10 cellular contexts compared by ENCODE assay signal in the genomic region with DNA sequence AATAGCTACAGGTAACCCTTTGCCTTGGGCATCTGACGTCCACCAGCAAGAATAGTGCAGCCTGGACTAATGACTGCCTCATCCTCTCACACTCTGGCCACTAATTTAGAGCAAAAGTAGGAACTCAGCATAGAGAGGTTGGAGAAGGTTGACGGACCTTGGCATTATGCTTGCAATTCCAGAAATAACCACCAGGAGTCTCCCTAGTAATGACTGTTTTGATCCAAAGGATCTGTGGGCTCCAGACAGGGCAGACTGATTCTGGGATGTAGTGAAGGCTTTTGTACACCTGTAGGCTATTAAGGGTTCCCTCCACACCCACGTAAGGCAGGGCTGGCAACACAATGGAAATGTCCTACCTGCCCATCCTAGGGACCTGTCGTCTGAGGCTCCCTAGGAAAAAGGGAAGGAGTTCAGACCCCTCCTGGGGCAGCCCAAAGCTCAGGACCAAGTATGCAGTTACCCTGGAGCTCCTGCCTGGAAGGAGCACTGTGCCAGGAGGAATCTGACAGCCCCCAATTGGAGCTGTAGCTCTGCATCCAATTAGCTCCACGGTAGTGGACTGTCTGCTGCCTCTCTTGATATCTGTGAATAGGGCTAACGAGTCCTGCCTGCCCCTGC.
DNase-seq lines count a peak whose midpoint lies in the region; ATAC-seq and TF ChIP-seq lines count a peak whose summit lies in the region.
"Had no signal": no experiment of that assay in that cellular context is flagged by ENCODE, and none has a peak within 500 bp of the region (broad histone marks: within the 10 kb centered on the region; RNA-seq: fewer than 3 reads in every experiment).

No MANE protein-coding gene starts in this region.

- H3K36me3 ChIP-seq in HCT116 (ENCODE audit: control insufficient read depth in 1 of 2, insufficient read depth in 2 of 2, low read length in 2 of 2) (peaks cover 2 to 9% of the 10 kb centered on the region in 2 experiments; a peak in 1 of 4 replicates), kidney epithelial cell (ENCODE audit: control insufficient read depth, insufficient read depth, low read length) (no peaks in the 10 kb centered on the region)

- no peak overlapping the region for H3K27ac Mint-ChIP-seq in WTC11
- H3K27ac Mint-ChIP-seq: naive thymus-derived CD4-positive, alpha-beta T cell had no signal

- H3K9me3 ChIP-seq in HCT116 (ENCODE audit: control insufficient read depth in 1 of 2, insufficient read depth in 1 of 2, low read depth in 1 of 2, low read length in 2 of 2), result no peaks in the 10 kb centered on the region
- H3K9me3 ChIP-seq: SJSA1 had no signal

- no peak overlapping the region for H2AFZ ChIP-seq in HCT116 (ENCODE audit: low read depth, low read length, poor library complexity, severe bottlenecking)

- H3K4me3 Mint-ChIP-seq in WTC11, result no peak overlapping the region
- H3K4me3 Mint-ChIP-seq: naive thymus-derived CD4-positive, alpha-beta T cell had no signal

- peak; percentile 60 for TF ChIP-seq RAD21 in HCT116 (IDR thresholded peaks at IDR 0.05; ENCODE audit: low read depth)

- no peaks in the 10 kb centered on the region for H3K79me2 ChIP-seq in HCT116 (ENCODE audit: insufficient read depth, low read length)

- H3K4me3 ChIP-seq in HCT116 (replicated peaks in 1 of 2; ENCODE audit: low read depth in 1 of 2, low read length in 2 of 2) (no peak overlapping the region), kidney epithelial cell (ENCODE audit: low read depth, low read length) (no peak overlapping the region)
- H3K4me3 ChIP-seq: SJSA1 had no signal

- H3K9me3 Mint-ChIP-seq in WTC11, result peaks cover 9% of the 10 kb centered on the region

- ATAC-seq in HCT116, result peak; percentile 28; the same call in 1 of the 2 replicates
- peak; percentile 65 for ATAC-seq in WTC11
- ATAC-seq in HG03354 (IDR thresholded peaks at IDR 0.05; ENCODE audit: poor library complexity, severe bottlenecking, unreplicated experiment), result no peak
- ATAC-seq: naive thymus-derived CD4-positive, alpha-beta T cell had no signal

- no peak for TF ChIP-seq POLR2A in HCT116 (IDR thresholded peaks at IDR 0.05; ENCODE audit: borderline replicate concordance, extremely low read depth, insufficient read depth, insufficient read length)

- no peaks in the 10 kb centered on the region for H3K27me3 ChIP-seq in HCT116 (ENCODE audit: insufficient read depth, low read length)
- no peaks in the 10 kb centered on the region for H3K27me3 ChIP-seq in kidney epithelial cell (ENCODE audit: control insufficient read depth, insufficient read depth, low read length)
- H3K27me3 ChIP-seq: SJSA1 had no signal

- POLR2A ChIA-PET in HCT116 (lab: Charles Lee) (no interaction called here), WTC11 (lab: Charles Lee) (no interaction called here)

- no peaks in the 10 kb centered on the region for H3K27me3 Mint-ChIP-seq in WTC11 (ENCODE audit: low read depth)
- H3K27me3 Mint-ChIP-seq: naive thymus-derived CD4-positive, alpha-beta T cell had no signal

- DNase-seq in AG09319 (ENCODE audit: extremely low read depth, low read depth) (no peak), HCT116 (ENCODE audit: low read depth, low spot score) (no peak), WTC11 (ENCODE audit: low spot score) (no peak), kidney epithelial cell (ENCODE audit: low read depth) (no peak), Ammon's horn (ENCODE audit: low spot score) (no peak), NCI-H1048 (lab: John Stamatoyannopoulos, UW) (no peak), NCI-H774 (lab: John Stamatoyannopoulos, UW) (no peak)
- DNase-seq: naive thymus-derived CD4-positive, alpha-beta T cell had no signal

- H3K9me2 ChIP-seq in HCT116 (ENCODE audit: insufficient read depth), result no peaks in the 10 kb centered on the region

- peaks cover 4% of the 10 kb centered on the region for H3K4me1 Mint-ChIP-seq in WTC11

- no peak overlapping the region for H3K4me2 ChIP-seq in HCT116 (ENCODE audit: low read length)

- CTCF ChIA-PET in HCT116 (lab: Charles Lee) (no interaction called here), WTC11 (lab: Charles Lee) (interaction anchor here (0.5 to 2.1 kb wide), 7 partner anchors 8 to 143 kb away, joined by 3 to 17 read pairs (median 5); no protein-coding TSS in a partner anchor)

- H3K9ac ChIP-seq in HCT116 (ENCODE audit: low read length), result no peak overlapping the region

- no peak overlapping the region for H3K27ac ChIP-seq in HCT116 (ENCODE audit: low read depth, low read length)
- H3K27ac ChIP-seq: SJSA1 had no signal

- H4K20me1 ChIP-seq in HCT116 (ENCODE audit: insufficient read depth), result no peaks in the 10 kb centered on the region

- intact Hi-C loops in HCT116 (cut with micrococcal nuclease), result loop anchor here (2.0 kb wide), 1 partner anchor 38 kb away; no protein-coding TSS in a partner anchor

- RAD21 ChIA-PET in HCT116 (lab: Charles Lee; ENCODE audit: low non-redundant PET in 1 of 2, low total read pairs in 2 of 2, uncharacterized antibody in 2 of 2, unreplicated experiment in 2 of 2), result no interaction called here

- no TSS peak for BruUV-seq in HCT116 (replicated peaks; lab: Mats Ljungman, UMichigan)

- peaks cover 0 to 6% of the 10 kb centered on the region in 2 experiments; a peak in 1 of 4 replicates for H3K4me1 ChIP-seq in HCT116 (ENCODE audit: control insufficient read depth in 1 of 2, insufficient read depth in 2 of 2, low read length in 2 of 2)
- H3K4me1 ChIP-seq: SJSA1 had no signal

- H3K36me3 Mint-ChIP-seq in WTC11, result peaks cover 6% of the 10 kb centered on the region
- H3K36me3 Mint-ChIP-seq: naive thymus-derived CD4-positive, alpha-beta T cell had no signal

- TF ChIP-seq CTCF in AG09319 (IDR thresholded peaks at IDR 0.05; ENCODE audit: low read depth, low read length) (peak; percentile 39), HCT116 (IDR thresholded peaks at IDR 0.05 in 2 of 3, conservative IDR thresholded peaks at IDR 0.05 in 1 of 3; ENCODE audit: borderline replicate concordance in 1 of 3, insufficient read depth in 1 of 3, low read depth in 2 of 3, low read length in 2 of 3) (peak; percentile 45 to 90 (median 67); a peak in 5 of 6 replicates), WTC11 (IDR thresholded peaks at IDR 0.05) (peak; percentile 84), kidney epithelial cell (IDR thresholded peaks at IDR 0.05; ENCODE audit: insufficient read depth, low read length, poor library complexity, severe bottlenecking) (peak; percentile 54)

TF ChIP-seq in HCT116, 20 proteins besides CTCF, POLR2A, EP300 and RAD21 (continues in another document):
- TF ChIP-seq, protein P1, sequence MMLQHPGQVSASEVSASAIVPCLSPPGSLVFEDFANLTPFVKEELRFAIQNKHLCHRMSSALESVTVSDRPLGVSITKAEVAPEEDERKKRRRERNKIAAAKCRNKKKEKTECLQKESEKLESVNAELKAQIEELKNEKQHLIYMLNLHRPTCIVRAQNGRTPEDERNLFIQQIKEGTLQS (IDR thresholded peaks at IDR 0.05), result no peak
- TF ChIP-seq YY1 (IDR thresholded peaks at IDR 0.05; ENCODE audit: extremely low read depth, insufficient replicate concordance, low read depth, low read length) (no peak), EZH2phosphoT487 (IDR thresholded peaks at IDR 0.05; ENCODE audit: borderline replicate concordance) (no peak), EZH2 (IDR thresholded peaks at IDR 0.05) (no peak), SIN3A (IDR thresholded peaks at IDR 0.05; ENCODE audit: low read depth) (no peak), CEBPB (IDR thresholded peaks at IDR 0.05; ENCODE audit: low read depth) (no peak), ZNF274 (IDR thresholded peaks at IDR 0.05; ENCODE audit: low read depth, low read length) (no peak)

TF ChIP-seq in WTC11, 78 proteins besides CTCF, POLR2A, EP300 and RAD21:
- TF ChIP-seq ZNF317 (CRISPR knock-in tag; IDR thresholded peaks at IDR 0.05; ENCODE audit: borderline replicate concordance, low read depth), result no peak
- TF ChIP-seq, protein P2, sequence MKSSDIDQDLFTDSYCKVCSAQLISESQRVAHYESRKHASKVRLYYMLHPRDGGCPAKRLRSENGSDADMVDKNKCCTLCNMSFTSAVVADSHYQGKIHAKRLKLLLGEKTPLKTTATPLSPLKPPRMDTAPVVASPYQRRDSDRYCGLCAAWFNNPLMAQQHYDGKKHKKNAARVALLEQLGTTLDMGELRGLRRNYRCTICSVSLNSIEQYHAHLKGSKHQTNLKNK (CRISPR knock-in tag; IDR thresholded peaks at IDR 0.05), result no peak
- TF ChIP-seq, protein P3, sequence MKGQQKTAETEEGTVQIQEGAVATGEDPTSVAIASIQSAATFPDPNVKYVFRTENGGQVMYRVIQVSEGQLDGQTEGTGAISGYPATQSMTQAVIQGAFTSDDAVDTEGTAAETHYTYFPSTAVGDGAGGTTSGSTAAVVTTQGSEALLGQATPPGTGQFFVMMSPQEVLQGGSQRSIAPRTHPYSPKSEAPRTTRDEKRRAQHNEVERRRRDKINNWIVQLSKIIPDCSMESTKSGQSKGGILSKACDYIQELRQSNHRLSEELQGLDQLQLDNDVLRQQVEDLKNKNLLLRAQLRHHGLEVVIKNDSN (CRISPR knock-in tag; IDR thresholded peaks at IDR 0.05), result no peak
- TF ChIP-seq, protein P4, sequence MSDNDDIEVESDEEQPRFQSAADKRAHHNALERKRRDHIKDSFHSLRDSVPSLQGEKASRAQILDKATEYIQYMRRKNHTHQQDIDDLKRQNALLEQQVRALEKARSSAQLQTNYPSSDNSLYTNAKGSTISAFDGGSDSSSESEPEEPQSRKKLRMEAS (CRISPR knock-in tag; IDR thresholded peaks at IDR 0.05), result no peak
TF ChIP-seq in WTC11: peak in this region for 0.
